ENCODE assay signal across 2 cellular contexts in genomic region chr12:89650239-89650638, GRCh38.
TF ChIP-seq lines count a peak whose summit lies in the region.

No MANE protein-coding gene starts in this region.

TF ChIP-seq in IMR-90, 13 proteins besides CTCF, POLR2A, EP300 and RAD21:
- TF ChIP-seq USF2 (IDR thresholded peaks at IDR 0.05; ENCODE audit: low read depth, low read length) (no peak), RFX5 (IDR thresholded peaks at IDR 0.05; ENCODE audit: low read depth, low read length) (no peak), MAFK (IDR thresholded peaks at IDR 0.05; ENCODE audit: low read depth, low read length) (no peak), SMC3 (IDR thresholded peaks at IDR 0.05; ENCODE audit: low read depth, low read length) (no peak), FOS (IDR thresholded peaks at IDR 0.05; ENCODE audit: low read depth, low read length) (no peak), NFE2L2 (IDR thresholded peaks at IDR 0.05; ENCODE audit: low read depth, low read length) (no peak), ELK1 (IDR thresholded peaks at IDR 0.05; ENCODE audit: borderline replicate concordance, low read depth, low read length) (no peak), CEBPB (IDR thresholded peaks at IDR 0.05; ENCODE audit: low read depth, low read length) (no peak), CHD1 (IDR thresholded peaks at IDR 0.05; ENCODE audit: low read depth, low read length) (no peak), BHLHE40 (IDR thresholded peaks at IDR 0.05; ENCODE audit: low read depth, low read length) (no peak), RCOR1 (IDR thresholded peaks at IDR 0.05; ENCODE audit: insufficient replicate concordance, low read length) (no peak), MXI1 (IDR thresholded peaks at IDR 0.05; ENCODE audit: borderline replicate concordance, low read depth, low read length) (no peak), MAZ (IDR thresholded peaks at IDR 0.05; ENCODE audit: borderline replicate concordance, low read depth, low read length) (no peak)
TF ChIP-seq in IMR-90: peak in this region for 0.

TF ChIP-seq in K562, 482 proteins besides CTCF, POLR2A, EP300 and RAD21:
- TF ChIP-seq JUN (IDR thresholded peaks at IDR 0.05; ENCODE audit: borderline replicate concordance, low read depth, low read length) (no peak), JUN (CRISPR knock-in tag; IDR thresholded peaks at IDR 0.05; ENCODE audit: borderline replicate concordance) (no peak), ZNF212 (CRISPR knock-in tag; IDR thresholded peaks at IDR 0.05) (no peak), ZNF146 (CRISPR knock-in tag; IDR thresholded peaks at IDR 0.05; ENCODE audit: unreplicated experiment) (no peak), ZNF398 (CRISPR knock-in tag; IDR thresholded peaks at IDR 0.05) (no peak), ESRRB (CRISPR knock-in tag; IDR thresholded peaks at IDR 0.05; ENCODE audit: borderline replicate concordance) (no peak), HIVEP1 (CRISPR knock-in tag; IDR thresholded peaks at IDR 0.05) (no peak), ZFX (CRISPR knock-in tag; IDR thresholded peaks at IDR 0.05) (no peak), SNIP1 (IDR thresholded peaks at IDR 0.05; ENCODE audit: low read depth) (no peak), GTF2F1 (IDR thresholded peaks at IDR 0.05; ENCODE audit: low read depth, low read length) (no peak), MCM3 (IDR thresholded peaks at IDR 0.05) (no peak), ZBTB7A (IDR thresholded peaks at IDR 0.05; ENCODE audit: borderline replicate concordance, control insufficient read depth, low read depth, low read length) (no peak), ERF (CRISPR knock-in tag; IDR thresholded peaks at IDR 0.05) (no peak), KLF1 (tag; IDR thresholded peaks at IDR 0.05) (no peak)
